ENCODE assay signal across 9 cellular contexts in genomic region chr14:90409209-90409730, GRCh38. TPM values are rescaled to one million over a fixed set of nuclear protein-coding genes. Genes with fewer than 3 reads are reported as not detected.
A peak's percentile ranks its signal among the peaks of the same experiment; 100 is the strongest.
DNase-seq lines count a peak whose midpoint lies in the region; ATAC-seq and TF ChIP-seq lines count a peak whose summit lies in the region.
"Had no signal": no experiment of that assay in that cellular context is flagged by ENCODE, and none has a peak within 500 bp of the region (broad histone marks: within the 10 kb centered on the region; RNA-seq: fewer than 3 reads in every experiment).

No MANE protein-coding gene starts in this region.

- no peak overlapping the region for H3K4me3 Mint-ChIP-seq in WTC11

- H3K4me1 ChIP-seq in adrenal gland (replicated peaks in 1 of 2) (peaks cover 0 to 11% of the 10 kb centered on the region in 2 donors), right atrium auricular region (peaks cover 0 to 36% of the 10 kb centered on the region in 2 donors)

- no peak overlapping the region for H3K27ac Mint-ChIP-seq in WTC11

- H3K4me1 Mint-ChIP-seq in WTC11: peaks cover 11% of the 10 kb centered on the region

- no peak overlapping the region for H3K4me3 ChIP-seq in adrenal gland
- no peak overlapping the region for H3K4me3 ChIP-seq in right atrium auricular region

- H3K36me3 ChIP-seq in adrenal gland (replicated peaks in 1 of 2): peaks cover 0 to 26% of the 10 kb centered on the region in 2 donors
- peaks cover 21% of the 10 kb centered on the region for H3K36me3 ChIP-seq in right atrium auricular region

- CTCF ChIA-PET in WTC11 (lab: Charles Lee): interaction anchor here (0.6 to 2.6 kb wide), 8 partner anchors 10 to 960 kb away, joined by 3 to 20 read pairs (median 3); no protein-coding TSS in a partner anchor

- no peaks in the 10 kb centered on the region for H3K9me3 ChIP-seq in adrenal gland (replicated peaks in 1 of 3)
- H3K9me3 ChIP-seq in right atrium auricular region: no peaks in the 10 kb centered on the region

- no peak for TF ChIP-seq POLR2A in adrenal gland (IDR thresholded peaks at IDR 0.05)

- H3K27me3 ChIP-seq in adrenal gland (no peaks in the 10 kb centered on the region), right atrium auricular region (no peaks in the 10 kb centered on the region)

- ATAC-seq in WTC11: no peak
- ATAC-seq in HG02623 (IDR thresholded peaks at IDR 0.05; ENCODE audit: unreplicated experiment): no peak

- no peaks in the 10 kb centered on the region for H3K27me3 Mint-ChIP-seq in WTC11 (ENCODE audit: low read depth)

- H3K27ac ChIP-seq in adrenal gland: peak overlapping the region in 2 of 5 donors; percentile 60 to 76
- H3K27ac ChIP-seq in right atrium auricular region: peak overlapping the region; percentile 75 to 84
- H3K27ac ChIP-seq: KMS-11 had no signal

- no peaks in the 10 kb centered on the region for H3K9me3 Mint-ChIP-seq in WTC11

- H3K36me3 Mint-ChIP-seq in WTC11: peaks cover 16% of the 10 kb centered on the region

- peak; percentile 94 for DNase-seq in HCEC 1CT
- DNase-seq in adrenal gland: peak in 6 of 7 donors; percentile 33 to 83 (median 38)
- DNase-seq in right atrium auricular region (ENCODE audit: low spot score): peak; percentile 78
- peak; percentile 84 for DNase-seq in smooth muscle cell of the brain vasculature (ENCODE audit: low read depth, low spot score)
- DNase-seq in WTC11 (ENCODE audit: low spot score): no peak
- DNase-seq in cortex of kidney (lab: John Stamatoyannopoulos, UW): no peak
- DNase-seq in activated gamma-delta T cell treated with Interleukin-2 at 50 U/mL for 16 hours: no peak

- intact Hi-C loops in adrenal gland (cut with DNase I): loop anchor here (10.0 kb wide), 2 partner anchors 104 to 296 kb away; no protein-coding TSS in a partner anchor

- 31 to 37% (median 34%) methylated on average over 5 of the region's 5 CpGs for WGBS in adrenal gland, 4 donors

- POLR2A ChIA-PET in WTC11 (lab: Charles Lee): no interaction called here

- TF ChIP-seq CTCF in adrenal gland (IDR thresholded peaks at IDR 0.05) (no peak), right atrium auricular region (IDR thresholded peaks at IDR 0.05) (no peak), WTC11 (IDR thresholded peaks at IDR 0.05) (no peak)

TF ChIP-seq in WTC11, 78 proteins besides CTCF, POLR2A, EP300 and RAD21:
- TF ChIP-seq FOXK1 (CRISPR knock-in tag; IDR thresholded peaks at IDR 0.05): no peak
- no peak for TF ChIP-seq MYBL2 (CRISPR knock-in tag; IDR thresholded peaks at IDR 0.05)
- TF ChIP-seq ZNF423 (CRISPR knock-in tag; IDR thresholded peaks at IDR 0.05): no peak
- TF ChIP-seq TCF7 (CRISPR knock-in tag; IDR thresholded peaks at IDR 0.05; ENCODE audit: low read depth): no peak
- no peak for TF ChIP-seq GTF2I (CRISPR knock-in tag; conservative IDR thresholded peaks at IDR 0.05)
- TF ChIP-seq ZNF532 (CRISPR knock-in tag; IDR thresholded peaks at IDR 0.05; ENCODE audit: borderline replicate concordance): no peak
- TF ChIP-seq RELA (CRISPR knock-in tag; IDR thresholded peaks at IDR 0.05; ENCODE audit: borderline replicate concordance): no peak
- TF ChIP-seq MXD4 (CRISPR knock-in tag; IDR thresholded peaks at IDR 0.05; ENCODE audit: borderline replicate concordance): no peak
- TF ChIP-seq KAT7 (CRISPR knock-in tag; IDR thresholded peaks at IDR 0.05; ENCODE audit: borderline replicate concordance): no peak
TF ChIP-seq in WTC11: peak in this region for 0.

RNA-seq across cellular contexts. Expression of gene CALM1, which starts 12.4 kb away (rescaled TPM):
- total RNA-seq in adrenal gland (100 to 1,000 TPM; 191 to 402 (median 259) TPM), right atrium auricular region (100 to 1,000 TPM; 409 to 443 TPM), WTC11 (2021) (338 to 373 TPM (median 350 TPM) in 3 replicates)
- 100 to 1,000 TPM; 190 to 372 (median 193) TPM for polyA plus RNA-seq in adrenal gland

Comparison
In these comparisons a context has a peak if more than half of its experiments do, and no peak if none do; other contexts are left out.
1. DNase-seq: peak in HCEC 1CT (single experiment), adrenal gland (6 of 7), right atrium auricular region (single experiment) and smooth muscle cell of the brain vasculature (single experiment); none in WTC11 (single experiment), cortex of kidney (single experiment) and activated gamma-delta T cell treated with Interleukin-2 at 50 U/mL for 16 hours (single experiment).